Comparison of ENCODE assay signal across 19 cellular contexts in genomic region chr18:24503182-24503581, GRCh38. TPM values are rescaled to one million over a fixed set of nuclear protein-coding genes. Genes with fewer than 3 reads are reported as not detected.
A peak's percentile ranks its signal among the peaks of the same experiment; 100 is the strongest.
DNase-seq lines count a peak whose midpoint lies in the region; ATAC-seq lines count a peak whose summit lies in the region.
"Had no signal": no experiment of that assay in that cellular context is flagged by ENCODE, and none has a peak within 500 bp of the region (broad histone marks: within the 10 kb centered on the region; RNA-seq: fewer than 3 reads in every experiment).

No MANE protein-coding gene starts in this region.

- H3K14ac ChIP-seq in neuronal stem cell (ENCODE audit: low read length) = no peak overlapping the region

- H3K9me3 ChIP-seq in neuronal stem cell (replicated peaks in 1 of 2; ENCODE audit: control insufficient read depth in 2 of 2, insufficient read depth in 1 of 2, low read depth in 1 of 2, low read length in 2 of 2) = no peaks in the 10 kb centered on the region
- H3K9me3 ChIP-seq: A549, MG63 had no signal

- no peak for ATAC-seq in HG02885 (IDR thresholded peaks at IDR 0.05; ENCODE audit: poor library complexity, unreplicated experiment)
- ATAC-seq: A549 had no signal

- H2AK5ac ChIP-seq in neuronal stem cell (ENCODE audit: low read depth, low read length) = no peak overlapping the region

- no peak overlapping the region for H3K9ac ChIP-seq in neuronal stem cell (ENCODE audit: low read depth, low read length, poor library complexity)

- H3K79me1 ChIP-seq in neuronal stem cell (ENCODE audit: low read depth, low read length) = no peaks in the 10 kb centered on the region

- H2BK12ac ChIP-seq in neuronal stem cell (ENCODE audit: low read length) = no peak overlapping the region

- H3K9me3 Mint-ChIP-seq in immature natural killer cell = peaks cover 0 to 2% (median 0%) of the 10 kb centered on the region in 6 donors
- H3K9me3 Mint-ChIP-seq: H9; T-helper 1 cell treated with Interleukin-12 subunit alpha and Interleukin-12 subunit beta and Interleukin-4 antibody, amounts not matched to agents 30 μg/mL and 1 μg/mL, for 36 hours had no signal

- H3K4me2 ChIP-seq in neuronal stem cell (ENCODE audit: insufficient read depth, low read length, poor library complexity, severe bottlenecking) = no peak overlapping the region
- H3K4me2 ChIP-seq: A549 had no signal

- no peak overlapping the region for H4K8ac ChIP-seq in neuronal stem cell (ENCODE audit: low read depth, low read length)

- H3K4me3 ChIP-seq in neuronal stem cell (ENCODE audit: low read length in 2 of 2) = no peak overlapping the region
- H3K4me3 ChIP-seq: A549, MG63 had no signal

- no peak overlapping the region for H2BK120ac ChIP-seq in neuronal stem cell (ENCODE audit: low read depth, low read length)

- H3K4me1 Mint-ChIP-seq in immature natural killer cell = no peaks in the 10 kb centered on the region
- H3K4me1 Mint-ChIP-seq: H9 had no signal

- WGBS in neuronal stem cell (ENCODE audit: extremely low coverage in 2 of 2, insufficient read length in 2 of 2, insufficient replicate concordance in 1 of 2), 2 donors = no CpG with 5 or more reads among the region's 5 CpGs

- H3K36me3 Mint-ChIP-seq in immature natural killer cell = peaks cover 0 to 3% (median 0%) of the 10 kb centered on the region in 3 donors

- no peak overlapping the region for H2BK15ac ChIP-seq in neuronal stem cell (ENCODE audit: low read length)

- H3K27me3 ChIP-seq in neuronal stem cell (ENCODE audit: control insufficient read depth in 3 of 3, insufficient read depth in 3 of 3, low read depth in 1 of 3, low read length in 3 of 3) = peaks cover 0 to 3% (median 0%) of the 10 kb centered on the region in 3 experiments
- H3K27me3 ChIP-seq: MG63 had no signal

- peaks cover 5 to 8% of the 10 kb centered on the region in 2 donors for H3K4me1 ChIP-seq in neuronal stem cell (ENCODE audit: control insufficient read depth in 2 of 2, insufficient read depth in 1 of 2, low read depth in 1 of 2, low read length in 2 of 2)
- H3K4me1 ChIP-seq: A549 had no signal

- H2AFZ ChIP-seq in neuronal stem cell (ENCODE audit: low read length) = peak overlapping the region; percentile 25

- H3K36me3 ChIP-seq in neuronal stem cell (replicated peaks in 1 of 2; ENCODE audit: control insufficient read depth in 2 of 2, insufficient read depth in 2 of 2, low read length in 2 of 2) = no peaks in the 10 kb centered on the region
- H3K36me3 ChIP-seq: MG63 had no signal

- no peak overlapping the region for H3K27ac ChIP-seq in neuronal stem cell (replicated peaks; ENCODE audit: low read length)
- H3K27ac ChIP-seq: A549 had no signal

- H3K27ac Mint-ChIP-seq in immature natural killer cell = no peak overlapping the region
- H3K27ac Mint-ChIP-seq: H9; T-helper 1 cell treated with Interleukin-12 subunit alpha and Interleukin-12 subunit beta and Interleukin-4 antibody, amounts not matched to agents 30 μg/mL and 1 μg/mL, for 36 hours had no signal

- H4K91ac ChIP-seq in neuronal stem cell (ENCODE audit: low read depth, low read length, poor library complexity) = no peak overlapping the region

- H3K4me3 Mint-ChIP-seq in immature natural killer cell = no peak overlapping the region
- H3K4me3 Mint-ChIP-seq: H9; T-helper 1 cell treated with Interleukin-12 subunit alpha and Interleukin-12 subunit beta and Interleukin-4 antibody, amounts not matched to agents 30 μg/mL and 1 μg/mL, for 36 hours had no signal

- no peak overlapping the region for H3K18ac ChIP-seq in neuronal stem cell (ENCODE audit: low read length)

- no peak overlapping the region for H3K23ac ChIP-seq in neuronal stem cell (ENCODE audit: low read depth, low read length, poor library complexity)

- H3K4ac ChIP-seq in neuronal stem cell (ENCODE audit: low read length) = no peak overlapping the region

- H2BK5ac ChIP-seq in neuronal stem cell (ENCODE audit: low read length) = no peak overlapping the region

- peaks cover 6 to 9% (median 8%) of the 10 kb centered on the region in 3 donors for H3K27me3 Mint-ChIP-seq in immature natural killer cell (ENCODE audit: low read depth in 3 of 3)

- peak; percentile 23 for DNase-seq in NCI-H2227 treated with DMSO at 0.1 percent for 48 hours (lab: John Stamatoyannopoulos, UW)
- no peak for DNase-seq in NCI-H2227 (lab: John Stamatoyannopoulos, UW; ENCODE audit: unreplicated experiment)
- peak; percentile 43 for DNase-seq in NCI-H446 treated with DMSO at 0.1 percent for 48 hours (lab: John Stamatoyannopoulos, UW)
- peak; percentile 33 for DNase-seq in cerebellar cortex (ENCODE audit: low spot score)
- DNase-seq in neuronal stem cell (ENCODE audit: low spot score) = no peak
- no peak for DNase-seq in effector CD4-positive, alpha-beta T cell
- no peak for DNase-seq in immature natural killer cell
- DNase-seq: C1 segment of cervical spinal cord, H9, IMR-90, Karpas-422, MG63, NCI-H1092, NCI-H1930, OCI-M1, SIG-M5 had no signal

RNA-seq across cellular contexts. Expression of gene HRH4, which starts 42.7 kb away (rescaled TPM):
- polyA plus RNA-seq in neuronal stem cell (2013, experiment 1 of 2) = 0.03 TPM
- polyA plus RNA-seq in neuronal stem cell (2013, experiment 2 of 2) = 0.04 TPM
- not detected for polyA plus RNA-seq in immature natural killer cell
- polyA plus RNA-seq: IMR-90 had no signal

Comparison
In these comparisons a context has a peak if more than half of its experiments do, and no peak if none do; other contexts are left out.
1. DNase-seq: peak in NCI-H2227 treated with DMSO at 0.1 percent for 48 hours (single experiment), NCI-H446 treated with DMSO at 0.1 percent for 48 hours (single experiment) and cerebellar cortex (single experiment); none in NCI-H2227 (single experiment), neuronal stem cell (single experiment), effector CD4-positive, alpha-beta T cell (single experiment) and immature natural killer cell (0 of 3).